In the genomic region with DNA sequence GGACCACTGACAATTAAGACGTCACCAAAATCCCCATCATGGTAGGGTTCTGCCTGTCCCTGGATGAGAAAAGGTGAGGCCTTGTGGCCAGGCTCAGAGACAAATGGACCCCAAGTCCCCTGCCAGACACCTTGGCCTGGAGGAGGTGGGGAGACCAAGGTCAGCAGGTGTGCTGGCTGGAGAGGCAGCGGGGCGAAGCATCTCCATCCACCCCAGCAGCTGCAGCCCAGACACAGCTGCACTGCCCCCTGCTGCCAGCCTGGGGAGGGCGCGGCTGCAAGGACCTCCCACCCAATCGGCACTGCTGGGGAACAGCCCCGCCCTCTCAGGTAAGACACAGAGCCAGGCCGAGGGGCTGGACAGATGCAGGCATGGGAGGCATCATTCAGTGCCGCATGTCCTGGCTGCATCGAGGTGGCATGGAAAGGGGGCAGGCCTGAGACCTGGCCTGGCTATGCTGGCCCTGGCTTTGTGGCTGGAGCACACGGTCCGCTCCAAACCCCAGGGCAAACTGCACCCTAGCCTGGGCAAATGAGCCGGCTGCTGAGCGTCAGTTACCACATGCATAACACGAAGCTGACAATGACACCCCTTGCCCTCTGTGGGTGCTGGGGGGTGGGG, we compare ENCODE assay signal across 8 cellular contexts. TPM values are rescaled to one million over a fixed set of nuclear protein-coding genes. Genes with fewer than 3 reads are reported as not detected.
DNase-seq lines count a peak whose midpoint lies in the region; ATAC-seq, FAIRE-seq and TF ChIP-seq lines count a peak whose summit lies in the region.

No MANE protein-coding gene starts in this region.

- no peak overlapping the region for H2AFZ ChIP-seq in SU-DHL-6 (ENCODE audit: low read depth, low read length, severe bottlenecking)

- H3K9me2 ChIP-seq in SU-DHL-6 (replicated peaks; ENCODE audit: insufficient read depth, low read length), result no peaks in the 10 kb centered on the region

- H3K4me1 ChIP-seq in A549 (peaks cover 71% of the 10 kb centered on the region), mucosa of descending colon (ENCODE audit: low read depth) (peaks cover 48% of the 10 kb centered on the region), tibial nerve (peaks cover 0 to 66% (median 25%) of the 10 kb centered on the region in 4 donors)

- H3K27me3 ChIP-seq in SU-DHL-6 (ENCODE audit: low read length) (no peaks in the 10 kb centered on the region), tibial nerve (no peaks in the 10 kb centered on the region)

- in situ Hi-C loops in GM13977 (cut with MboI; ENCODE audit: low pct_unique_long_range_greater_than_20kb, low sequenced_read_pairs, unreplicated experiment), result no loop called here

- peak in 1 of 2 experiments; percentile 28; a peak in 3 of 6 replicates for ATAC-seq in A549
- peak; percentile 28 for ATAC-seq in mucosa of descending colon
- no peak for ATAC-seq in GM21619 (IDR thresholded peaks at IDR 0.05; ENCODE audit: unreplicated experiment)

- CTCF ChIA-PET in A549 (lab: Yijun Ruan, JAX), result interaction anchor here (0.6 to 8.7 kb wide), 8 partner anchors 11 to 329 kb away, joined by 3 to 42 read pairs (median 5); partner anchors contain the start of gene CARD10

- intact Hi-C loops in mucosa of descending colon (cut with DNase I, micrococcal nuclease), result no loop called here

- no peak overlapping the region for H3K9ac ChIP-seq in SU-DHL-6 (ENCODE audit: low read length)

- H3K4me2 ChIP-seq in A549, result peak overlapping the region; percentile 36; the same call in 1 of the 3 replicates
- H3K4me2 ChIP-seq in SU-DHL-6 (ENCODE audit: low read depth, low read length, poor library complexity, severe bottlenecking), result no peak overlapping the region

- no peak for TF ChIP-seq POLR2A in A549 (IDR thresholded peaks at IDR 0.05; ENCODE audit: low read length)
- TF ChIP-seq POLR2A in tibial nerve (IDR thresholded peaks at IDR 0.05), result no peak

- TF ChIP-seq EP300 in A549 (IDR thresholded peaks at IDR 0.05), result no peak
- no peak for TF ChIP-seq EP300 in tibial nerve (IDR thresholded peaks at IDR 0.05)

- H3K79me2 ChIP-seq in SU-DHL-6 (ENCODE audit: insufficient read depth, low read length), result no peaks in the 10 kb centered on the region

- no peak for FAIRE-seq in A549 (lab: Jason Lieb, UNC)

- H3K36me3 ChIP-seq in SU-DHL-6 (ENCODE audit: low read length) (no peaks in the 10 kb centered on the region), mucosa of descending colon (ENCODE audit: low read depth) (no peaks in the 10 kb centered on the region), tibial nerve (peaks cover 0 to 52% (median 0%) of the 10 kb centered on the region in 3 donors)

- POLR2A ChIA-PET in A549 (lab: Yijun Ruan, JAX), result no interaction called here

- peak; percentile 31 to 33; a peak in 3 of 5 replicates for TF ChIP-seq RAD21 in A549 (conservative IDR thresholded peaks at IDR 0.05 in 1 of 2, IDR thresholded peaks at IDR 0.05 in 1 of 2)

- no peaks in the 10 kb centered on the region for H4K20me1 ChIP-seq in SU-DHL-6 (ENCODE audit: low read depth, low read length)

- H3K27ac ChIP-seq in A549 (peak overlapping the region; percentile 99 to 100; a peak in 5 of 6 replicates), SU-DHL-6 (ENCODE audit: low read depth, low read length) (no peak overlapping the region), tibial nerve (peak overlapping the region in 1 of 4 donors; percentile 85)

- 100% methylated on average over 1 of the region's 15 CpGs for WGBS in A549 (ENCODE audit: missing lambda C conversion rate)
- 53 to 66% methylated on average over 12 to 14 of the region's 15 CpGs for WGBS in tibial nerve, 2 donors

- TF ChIP-seq CTCF in A549 (IDR thresholded peaks at IDR 0.05) (peak; percentile 30; the same call in 2 of the 3 replicates), GM13977 (IDR thresholded peaks at IDR 0.05; ENCODE audit: extremely low read depth, insufficient read depth, missing control alignments) (peak; percentile 84), SU-DHL-6 (IDR thresholded peaks at IDR 0.05; ENCODE audit: insufficient read depth, low read length, poor library complexity, severe bottlenecking) (peak; percentile 82), mucosa of descending colon (IDR thresholded peaks at IDR 0.05) (peak; percentile 64), tibial nerve (IDR thresholded peaks at IDR 0.05) (peak; percentile 16 to 67 (median 32))

- H3K4me3 ChIP-seq in A549 (no peak overlapping the region), SU-DHL-6 (ENCODE audit: insufficient read depth, low read length, poor library complexity, severe bottlenecking) (no peak overlapping the region), mucosa of descending colon (no peak overlapping the region), tibial nerve (no peak overlapping the region)

- no peaks in the 10 kb centered on the region for H3K9me3 ChIP-seq in A549
- no peaks in the 10 kb centered on the region for H3K9me3 ChIP-seq in SU-DHL-6 (ENCODE audit: insufficient read depth, low read length)
- H3K9me3 ChIP-seq in mucosa of descending colon, result no peaks in the 10 kb centered on the region
- H3K9me3 ChIP-seq in tibial nerve, result no peaks in the 10 kb centered on the region

- no peaks in the 10 kb centered on the region for H3F3A ChIP-seq in SU-DHL-6 (ENCODE audit: insufficient read depth)

- peak; percentile 46 to 52 for DNase-seq in A549 (ENCODE audit: low read depth in 1 of 2, low spot score in 1 of 2)
- peak; percentile 89 for DNase-seq in GM13977 (ENCODE audit: low spot score)
- DNase-seq in activated naive CD8-positive, alpha-beta T cell treated with anti-CD3 and anti-CD28 coated beads, Interleukin-2, amount 50 U/mL, for 16 hours (ENCODE audit: low read depth, low spot score), result peak; percentile 51
- peak; percentile 81 to 85 (median 82) for DNase-seq in mucosa of descending colon
- no peak for DNase-seq in tibial nerve (ENCODE audit: low spot score in 2 of 2)
- DNase-seq in SHP77 treated with DMSO at 0.1 percent for 48 hours (lab: John Stamatoyannopoulos, UW), result no peak

TF ChIP-seq in A549, 52 proteins besides CTCF, POLR2A, EP300 and RAD21:
- TF ChIP-seq SMC3 (IDR thresholded peaks at IDR 0.05) (peak; percentile 15; the same call in 1 of the 3 replicates), ZNF302 (CRISPR knock-in tag; IDR thresholded peaks at IDR 0.05) (no peak), TFCP2L1 (CRISPR knock-in tag; IDR thresholded peaks at IDR 0.05) (no peak), JUNB (IDR thresholded peaks at IDR 0.05) (no peak), KDM1A (IDR thresholded peaks at IDR 0.05; ENCODE audit: low read depth) (no peak), HDAC2 (IDR thresholded peaks at IDR 0.05) (no peak), CBX2 (IDR thresholded peaks at IDR 0.05; ENCODE audit: borderline replicate concordance, low read depth) (no peak), MAFK (IDR thresholded peaks at IDR 0.05; ENCODE audit: partially characterized antibody) (no peak), SREBF2 (IDR thresholded peaks at IDR 0.05) (no peak), ZFP36 (IDR thresholded peaks at IDR 0.05; ENCODE audit: borderline replicate concordance, partially characterized antibody) (no peak)
- TF ChIP-seq, protein P1, sequence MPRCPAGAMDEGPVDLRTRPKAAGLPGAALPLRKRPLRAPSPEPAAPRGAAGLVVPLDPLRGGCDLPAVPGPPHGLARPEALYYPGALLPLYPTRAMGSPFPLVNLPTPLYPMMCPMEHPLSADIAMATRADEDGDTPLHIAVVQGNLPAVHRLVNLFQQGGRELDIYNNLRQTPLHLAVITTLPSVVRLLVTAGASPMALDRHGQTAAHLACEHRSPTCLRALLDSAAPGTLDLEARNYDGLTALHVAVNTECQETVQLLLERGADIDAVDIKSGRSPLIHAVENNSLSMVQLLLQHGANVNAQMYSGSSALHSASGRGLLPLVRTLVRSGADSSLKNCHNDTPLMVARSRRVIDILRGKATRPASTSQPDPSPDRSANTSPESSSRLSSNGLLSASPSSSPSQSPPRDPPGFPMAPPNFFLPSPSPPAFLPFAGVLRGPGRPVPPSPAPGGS (IDR thresholded peaks at IDR 0.05), result no peak
- TF ChIP-seq, protein P2, sequence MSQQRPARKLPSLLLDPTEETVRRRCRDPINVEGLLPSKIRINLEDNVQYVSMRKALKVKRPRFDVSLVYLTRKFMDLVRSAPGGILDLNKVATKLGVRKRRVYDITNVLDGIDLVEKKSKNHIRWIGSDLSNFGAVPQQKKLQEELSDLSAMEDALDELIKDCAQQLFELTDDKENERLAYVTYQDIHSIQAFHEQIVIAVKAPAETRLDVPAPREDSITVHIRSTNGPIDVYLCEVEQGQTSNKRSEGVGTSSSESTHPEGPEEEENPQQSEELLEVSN (IDR thresholded peaks at IDR 0.05; ENCODE audit: borderline replicate concordance, low read depth), result no peak
- TF ChIP-seq, protein P3, sequence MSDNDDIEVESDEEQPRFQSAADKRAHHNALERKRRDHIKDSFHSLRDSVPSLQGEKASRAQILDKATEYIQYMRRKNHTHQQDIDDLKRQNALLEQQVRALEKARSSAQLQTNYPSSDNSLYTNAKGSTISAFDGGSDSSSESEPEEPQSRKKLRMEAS (IDR thresholded peaks at IDR 0.05), result peak; percentile 27; the same call in 1 of the 2 replicates

RNA-seq across cellular contexts. Expression of gene MFNG, which starts 12.2 kb away (rescaled TPM):
- polyA plus RNA-seq in A549 (2011; rRNA removed) (1.2 and 2.0 TPM in 2 replicates), A549 (2017; fragmentation: RNase III; extraction: RNeasy Plus Mini Kit Qiagen cat#74134 plus additional on column Dnase treatment) (1.7 to 1.8 TPM (median 1.7 TPM) in 3 replicates)
- polyA plus RNA-seq in A549 (2012; cell fraction: cytosol; rRNA removed), result 2.3 and 3.2 TPM in 2 replicates
- 18.4 and 23.7 TPM in 2 replicates for polyA plus RNA-seq in A549 (2012; cell fraction: nucleus; rRNA removed)
- polyA minus RNA-seq in A549 (2011; rRNA and poly(A)+ RNA removed), result 0.73 and 0.95 TPM in 2 replicates
- total RNA-seq in mucosa of descending colon (10 to 100 TPM; 11.3 to 16.1 (median 13.7) TPM), tibial nerve (10 to 100 TPM; 11.7 to 24.9 (median 19.4) TPM)

RNA-seq across cellular contexts. Expression of gene CARD10, which starts 20.8 kb away (rescaled TPM):
- polyA plus RNA-seq in A549 (2011; rRNA removed) (8.3 and 11.1 TPM in 2 replicates), A549 (2017; fragmentation: RNase III; extraction: RNeasy Plus Mini Kit Qiagen cat#74134 plus additional on column Dnase treatment) (14.1 to 16.1 TPM (median 15.3 TPM) in 3 replicates)
- 16.0 and 23.0 TPM in 2 replicates for polyA plus RNA-seq in A549 (2012; cell fraction: cytosol; rRNA removed)
- polyA plus RNA-seq in A549 (2012; cell fraction: nucleus; rRNA removed), result 52.8 and 67.1 TPM in 2 replicates
- 12.5 and 17.6 TPM in 2 replicates for polyA minus RNA-seq in A549 (2011; rRNA and poly(A)+ RNA removed)
- total RNA-seq in mucosa of descending colon (10 to 100 TPM; 43.3 to 74.1 (median 60.5) TPM), tibial nerve (10 to 100 TPM; 12.5 to 21.6 (median 17.0) TPM)

Comparison
In these comparisons a context has a peak if more than half of its experiments do, and no peak if none do; other contexts are left out.
1. DNase-seq: peak in A549 (2 of 2), GM13977 (single experiment), activated naive CD8-positive, alpha-beta T cell treated with anti-CD3 and anti-CD28 coated beads, Interleukin-2, amount 50 U/mL, for 16 hours (single experiment) and mucosa of descending colon (3 of 3); none in tibial nerve (0 of 2) and SHP77 treated with DMSO at 0.1 percent for 48 hours (single experiment).
2. CTCF ChIP-seq: peak in every context shown above with its lines; median percentile 84 in GM13977; 82 in SU-DHL-6; 64 in mucosa of descending colon; 32 in tibial nerve; 30 in A549.